Comparison of ENCODE assay signal across 8 cellular contexts in genomic region chr1:37989381-37989930, GRCh38. TPM values are rescaled to one million over a fixed set of nuclear protein-coding genes. Genes with fewer than 3 reads are reported as not detected.
DNase-seq lines count a peak whose midpoint lies in the region; ATAC-seq and FAIRE-seq lines count a peak whose summit lies in the region.

No MANE protein-coding gene starts in this region.

- H3K9me3 Mint-ChIP-seq in activated naive CD8-positive, alpha-beta T cell treated with anti-CD3 and anti-CD28 coated beads, Interleukin-2, amount 10 ng/mL, durations not matched to agents 7 days and 5 days = no peaks in the 10 kb centered on the region

- peaks cover 18% of the 10 kb centered on the region for H3K4me1 Mint-ChIP-seq in activated naive CD8-positive, alpha-beta T cell treated with anti-CD3 and anti-CD28 coated beads, Interleukin-2, amount 10 ng/mL, durations not matched to agents 7 days and 5 days

- H3K4me3 Mint-ChIP-seq in activated naive CD8-positive, alpha-beta T cell treated with anti-CD3 and anti-CD28 coated beads, Interleukin-2, amount 10 ng/mL, durations not matched to agents 7 days and 5 days = peak overlapping the region; percentile 98

- peak overlapping the region; percentile 97 for H3K4me3 ChIP-seq in skeletal muscle cell (ENCODE audit: low read depth, low read length)

- peak overlapping the region; percentile 95 for H3K27ac Mint-ChIP-seq in activated naive CD8-positive, alpha-beta T cell treated with anti-CD3 and anti-CD28 coated beads, Interleukin-2, amount 10 ng/mL, durations not matched to agents 7 days and 5 days

- POLR2A ChIA-PET in activated naive CD8-positive, alpha-beta T cell treated with anti-CD3 and anti-CD28 coated beads, Interleukin-2, amount 10 ng/mL, durations not matched to agents 7 days and 5 days (lab: Charles Lee) = interaction anchor here (0.5 to 3.8 kb wide), 8 partner anchors 14 to 368 kb away, joined by 3 to 16 read pairs (median 3); no protein-coding TSS in a partner anchor

- ATAC-seq in HG02763 (IDR thresholded peaks at IDR 0.05; ENCODE audit: unreplicated experiment) = peak; percentile 10
- ATAC-seq in activated naive CD8-positive, alpha-beta T cell treated with anti-CD3 and anti-CD28 coated beads, Interleukin-2, amount 10 ng/mL, durations not matched to agents 7 days and 5 days (ENCODE audit: low read depth) = peak; percentile 34

- DNase-seq in SIG-M5 treated with dmso at 0.1 percent for 504 hours (lab: John Stamatoyannopoulos, UW; ENCODE audit: unreplicated experiment) (peak; percentile 23), SIG-M5 (lab: John Stamatoyannopoulos, UW) (no peak), NOMO-1 treated with DMSO at 0.1 percent for 48 hours (lab: John Stamatoyannopoulos, UW; ENCODE audit: unreplicated experiment) (peak; percentile 51), hepatic stellate cell (ENCODE audit: low spot score) (peak; percentile 34), skeletal muscle cell (ENCODE audit: low read depth) (no peak), HTR-8/SVneo (ENCODE audit: insufficient read length, low spot score) (no peak)
- peak; percentile 64 for DNase-seq in activated naive CD8-positive, alpha-beta T cell treated with anti-CD3 and anti-CD28 coated beads, Interleukin-2, amount 10 ng/mL, durations not matched to agents 7 days and 5 days

- no peaks in the 10 kb centered on the region for H3K27me3 Mint-ChIP-seq in activated naive CD8-positive, alpha-beta T cell treated with anti-CD3 and anti-CD28 coated beads, Interleukin-2, amount 10 ng/mL, durations not matched to agents 7 days and 5 days

- H3K36me3 Mint-ChIP-seq in activated naive CD8-positive, alpha-beta T cell treated with anti-CD3 and anti-CD28 coated beads, Interleukin-2, amount 10 ng/mL, durations not matched to agents 7 days and 5 days = peaks cover 8% of the 10 kb centered on the region

- no peak for FAIRE-seq in HTR-8/SVneo (lab: Jason Lieb, UNC)

RNA-seq across cellular contexts. Expression of gene SF3A3, which starts 0.4 kb away (rescaled TPM):
- 10 to 100 TPM; 67.8 to 70.9 TPM for total RNA-seq in activated naive CD8-positive, alpha-beta T cell treated with anti-CD3 and anti-CD28 coated beads, Interleukin-2, amount 10 ng/mL, durations not matched to agents 7 days and 5 days

RNA-seq across cellular contexts. Expression of gene FHL3, which starts 15.9 kb away (rescaled TPM):
- 10 to 100 TPM; 14.6 to 14.7 TPM for total RNA-seq in activated naive CD8-positive, alpha-beta T cell treated with anti-CD3 and anti-CD28 coated beads, Interleukin-2, amount 10 ng/mL, durations not matched to agents 7 days and 5 days

RNA-seq across cellular contexts. Expression of gene UTP11, which starts 23.1 kb away (rescaled TPM):
- 10 to 100 TPM; 27.5 to 28.8 TPM for total RNA-seq in activated naive CD8-positive, alpha-beta T cell treated with anti-CD3 and anti-CD28 coated beads, Interleukin-2, amount 10 ng/mL, durations not matched to agents 7 days and 5 days

RNA-seq across cellular contexts. Expression of gene INPP5B, which starts 42.6 kb away (rescaled TPM):
- 10 to 100 TPM; 44.0 to 48.8 TPM for total RNA-seq in activated naive CD8-positive, alpha-beta T cell treated with anti-CD3 and anti-CD28 coated beads, Interleukin-2, amount 10 ng/mL, durations not matched to agents 7 days and 5 days

RNA-seq across cellular contexts. Expression of gene POU3F1, which starts 57.1 kb away (rescaled TPM):
- under 1 TPM; 0.83 to 0.88 TPM for total RNA-seq in activated naive CD8-positive, alpha-beta T cell treated with anti-CD3 and anti-CD28 coated beads, Interleukin-2, amount 10 ng/mL, durations not matched to agents 7 days and 5 days

Comparison
In these comparisons a context has a peak if more than half of its experiments do, and no peak if none do; other contexts are left out.
1. DNase-seq: peak in SIG-M5 treated with dmso at 0.1 percent for 504 hours (single experiment), NOMO-1 treated with DMSO at 0.1 percent for 48 hours (single experiment), activated naive CD8-positive, alpha-beta T cell treated with anti-CD3 and anti-CD28 coated beads, Interleukin-2, amount 10 ng/mL, durations not matched to agents 7 days and 5 days (single experiment) and hepatic stellate cell (single experiment); none in SIG-M5 (single experiment), skeletal muscle cell (single experiment) and HTR-8/SVneo (single experiment).